ENCODE assay signal across 9 cellular contexts in genomic region chr4:26356067-26356466, GRCh38. TPM values are rescaled to one million over a fixed set of nuclear protein-coding genes. Genes with fewer than 3 reads are reported as not detected.
DNase-seq lines count a peak whose midpoint lies in the region; ATAC-seq, FAIRE-seq and TF ChIP-seq lines count a peak whose summit lies in the region.
"Had no signal": no experiment of that assay in that cellular context is flagged by ENCODE, and none has a peak within 500 bp of the region (broad histone marks: within the 10 kb centered on the region; RNA-seq: fewer than 3 reads in every experiment).

No MANE protein-coding gene starts in this region.

- no peaks in the 10 kb centered on the region for H3K9me3 ChIP-seq in lung (ENCODE audit: control insufficient read depth in 2 of 2, insufficient read depth in 1 of 2, low read length in 1 of 2)

- no peak overlapping the region for H3K27ac ChIP-seq in lung (ENCODE audit: low read depth in 1 of 2, low read length in 1 of 2)

- peaks cover 6 to 13% of the 10 kb centered on the region in 2 donors for H3K4me1 ChIP-seq in lung (ENCODE audit: control insufficient read depth in 2 of 2, insufficient read depth in 2 of 2, low read length in 2 of 2)

- no peak overlapping the region for H3K4me3 ChIP-seq in lung

- ATAC-seq in GM21576 (IDR thresholded peaks at IDR 0.05; ENCODE audit: unreplicated experiment): peak; percentile 58
- peak; percentile 41 for ATAC-seq in lung (ENCODE audit: insufficient read depth, low FRiP score)
- no peak for ATAC-seq in HG03135 (IDR thresholded peaks at IDR 0.05; ENCODE audit: unreplicated experiment)
- ATAC-seq in HG03196 (IDR thresholded peaks at IDR 0.05; ENCODE audit: unreplicated experiment): no peak
- ATAC-seq in HG02970 (IDR thresholded peaks at IDR 0.05; ENCODE audit: low FRiP score, unreplicated experiment): no peak

- WGBS in lung, 2 donors: 13 to 32% methylated on average over 2 of the region's 2 CpGs

- no peaks in the 10 kb centered on the region for H3K27me3 ChIP-seq in lung (ENCODE audit: control insufficient read depth, insufficient read depth)

- no peak for TF ChIP-seq POLR2A in GM12892 (IDR thresholded peaks at IDR 0.05; ENCODE audit: low read depth, low read length)

- DNase-seq in GM12892 (ENCODE audit: insufficient read length) (no peak), SKM-1 (lab: John Stamatoyannopoulos, UW; ENCODE audit: unreplicated experiment) (peak; percentile 46), lung (ENCODE audit: low spot score) (no peak), COLO668 (lab: John Stamatoyannopoulos, UW; ENCODE audit: unreplicated experiment) (no peak)
- DNase-seq: SW 1271 had no signal

- TF ChIP-seq CTCF in lung (IDR thresholded peaks at IDR 0.05; ENCODE audit: control extremely low read depth, extremely low read depth): no peak

- no peaks in the 10 kb centered on the region for H3K36me3 ChIP-seq in lung (ENCODE audit: control insufficient read depth in 2 of 2, insufficient read depth in 2 of 2, low read length in 2 of 2)

- peak; percentile 90 for FAIRE-seq in GM12892 (lab: Jason Lieb, UNC)

RNA-seq across cellular contexts. Expression of gene RBPJ, which starts 35.3 kb away (rescaled TPM):
- 62.6 TPM for polyA plus RNA-seq in GM12892 (2012; ENCODE audit: missing spikeins)
- 100 to 1,000 TPM in 1 of 2 donors, 10 to 100 TPM in 1; 78.4 to 130 TPM for total RNA-seq in lung
- polyA plus RNA-seq in lung: 10 to 100 TPM; 39.1 to 39.5 TPM

Comparison
In these comparisons a context has a peak if more than half of its experiments do, and no peak if none do; other contexts are left out.
1. ATAC-seq: peak in GM21576 (single experiment) and lung (single experiment); none in HG03135 (single experiment), HG03196 (single experiment) and HG02970 (single experiment).